ENCODE assay signal across 14 cellular contexts in genomic region chr14:51328942-51329350, GRCh38.
DNase-seq lines count a peak whose midpoint lies in the region; ATAC-seq and TF ChIP-seq lines count a peak whose summit lies in the region.
"Had no signal": no experiment of that assay in that cellular context is flagged by ENCODE, and none has a peak within 500 bp of the region (broad histone marks: within the 10 kb centered on the region; RNA-seq: fewer than 3 reads in every experiment).

No MANE protein-coding gene starts in this region.

- H3K4me2 ChIP-seq in mammary epithelial cell (ENCODE audit: insufficient read depth, low read depth, low read length), result no peak overlapping the region

- TF ChIP-seq CTCF in mammary epithelial cell (conservative IDR thresholded peaks at IDR 0.05 in 1 of 2, IDR thresholded peaks at IDR 0.05 in 1 of 2; ENCODE audit: extremely low read depth in 1 of 2, insufficient read depth in 1 of 2, low read depth in 1 of 2, low read length in 2 of 2), result no peak
- TF ChIP-seq CTCF in left ventricle myocardium inferior (IDR thresholded peaks at IDR 0.05; ENCODE audit: borderline replicate concordance), result no peak
- no peak for TF ChIP-seq CTCF in gastrocnemius medialis (IDR thresholded peaks at IDR 0.05 in 4 of 5, conservative IDR thresholded peaks at IDR 0.05 in 1 of 5)

- BruUV-seq in mammary epithelial cell (replicated peaks; lab: Mats Ljungman, UMichigan), result no TSS peak

- H2AFZ ChIP-seq in mammary epithelial cell (ENCODE audit: low read depth, low read length), result no peak overlapping the region

- dilution Hi-C loops in mammary epithelial cell (cut with HindIII; ENCODE audit: low sequenced_read_pairs), result no loop called here

- H3K27ac ChIP-seq in mammary epithelial cell (ENCODE audit: insufficient read depth, low read depth, low read length) (no peak overlapping the region), left ventricle myocardium inferior (replicated peaks) (peak overlapping the region; percentile 75), gastrocnemius medialis (peak overlapping the region; percentile 20 to 64 (median 48))

- DNase-seq in AG20443 (ENCODE audit: low spot score) (peak; percentile 45), mammary epithelial cell (peak; percentile 43), left ventricle myocardium inferior (no peak), gastrocnemius medialis (peak in 1 of 2 donors; percentile 29), NCI-H2029 (lab: John Stamatoyannopoulos, UW) (no peak), NCI-H2081 (lab: John Stamatoyannopoulos, UW) (no peak), midbrain (lab: John Stamatoyannopoulos, UW) (no peak), NCI-H2196 treated with DMSO at 0.1 percent for 48 hours (lab: John Stamatoyannopoulos, UW; ENCODE audit: unreplicated experiment) (no peak)
- DNase-seq: activated CD4-positive, CD25-positive, alpha-beta regulatory T cell treated with anti-CD3 and anti-CD28 coated beads, Interleukin-2, amount 50 U/mL, for 72 hours; activated CD8-positive, alpha-beta memory T cell treated with anti-CD3 and anti-CD28 coated beads, Interleukin-2, amount 50 U/mL, for 48 hours; cortex of kidney; T-cell; thyroid gland had no signal

- H3K79me2 ChIP-seq in mammary epithelial cell (ENCODE audit: insufficient read depth, low read length), result no peaks in the 10 kb centered on the region

- no peaks in the 10 kb centered on the region for H3K27me3 ChIP-seq in mammary epithelial cell (ENCODE audit: insufficient read depth, low read length)
- no peaks in the 10 kb centered on the region for H3K27me3 ChIP-seq in left ventricle myocardium inferior (ENCODE audit: low read depth)
- H3K27me3 ChIP-seq in gastrocnemius medialis, result no peaks in the 10 kb centered on the region
- H3K27me3 ChIP-seq: thyroid gland had no signal

- H3K4me3 ChIP-seq in mammary epithelial cell (replicated peaks in 1 of 3; ENCODE audit: insufficient read depth in 1 of 3, low read depth in 2 of 3, low read length in 3 of 3) (no peak overlapping the region), left ventricle myocardium inferior (no peak overlapping the region), gastrocnemius medialis (no peak overlapping the region)
- H3K4me3 ChIP-seq: thyroid gland had no signal

- CTCF ChIA-PET in mammary epithelial cell (lab: Charles Lee; ENCODE audit: low non-redundant PET), result no interaction called here

- 100% methylated on average over 1 of the region's 2 CpGs for WGBS in mammary epithelial cell (ENCODE audit: low coverage, missing lambda C conversion rate)

- intact Hi-C loops in mammary epithelial cell (cut with micrococcal nuclease), result no loop called here
- intact Hi-C loops in left ventricle myocardium inferior (cut with micrococcal nuclease), result no loop called here
- intact Hi-C loops in gastrocnemius medialis (cut with DNase I; ENCODE audit: low total_unique reads), result no loop called here

- peak; percentile 61 to 64 for ATAC-seq in gastrocnemius medialis
- ATAC-seq: natural killer cell treated with Interleukin-12 subunit alpha and Interleukin-12 subunit beta and Interleukin-15 and Interleukin-18, amount 100 ng/mL, for 72 hours; T-cell had no signal

- in situ Hi-C loops in mammary epithelial cell (cut with MboI; ENCODE audit: low sequenced_read_pairs in 2 of 2) (no loop called here), gastrocnemius medialis (cut with MboI; ENCODE audit: low sequenced_read_pairs in 4 of 4) (no loop called here)

- no peaks in the 10 kb centered on the region for H4K20me1 ChIP-seq in mammary epithelial cell (ENCODE audit: insufficient read depth, low read length)

- no peak for TF ChIP-seq POLR2A in gastrocnemius medialis (IDR thresholded peaks at IDR 0.05)

- no peaks in the 10 kb centered on the region for H3K9me3 ChIP-seq in mammary epithelial cell (replicated peaks; ENCODE audit: insufficient read depth, low read length)
- H3K9me3 ChIP-seq in left ventricle myocardium inferior (replicated peaks), result no peaks in the 10 kb centered on the region
- no peaks in the 10 kb centered on the region for H3K9me3 ChIP-seq in gastrocnemius medialis
- H3K9me3 ChIP-seq: thyroid gland had no signal

- H3K36me3 ChIP-seq in mammary epithelial cell (ENCODE audit: insufficient read depth, low read length), result no peaks in the 10 kb centered on the region
- H3K36me3 ChIP-seq in left ventricle myocardium inferior, result no peaks in the 10 kb centered on the region
- no peaks in the 10 kb centered on the region for H3K36me3 ChIP-seq in gastrocnemius medialis
- H3K36me3 ChIP-seq: thyroid gland had no signal

- H3K9ac ChIP-seq in mammary epithelial cell (ENCODE audit: insufficient read depth, low read length), result no peak overlapping the region

- H3K4me1 ChIP-seq in mammary epithelial cell (ENCODE audit: insufficient read depth, low read length), result peaks cover 34% of the 10 kb centered on the region
- peaks cover 37% of the 10 kb centered on the region for H3K4me1 ChIP-seq in left ventricle myocardium inferior
- H3K4me1 ChIP-seq in gastrocnemius medialis, result peaks cover 9 to 22% of the 10 kb centered on the region in 2 donors

Comparison
In these comparisons a context has a peak if more than half of its experiments do, and no peak if none do; other contexts are left out.
1. DNase-seq: peak in AG20443 (single experiment) and mammary epithelial cell (single experiment); none in left ventricle myocardium inferior (single experiment), NCI-H2029 (single experiment), NCI-H2081 (0 of 2), midbrain (single experiment) and NCI-H2196 treated with DMSO at 0.1 percent for 48 hours (single experiment).